In the genomic region with DNA sequence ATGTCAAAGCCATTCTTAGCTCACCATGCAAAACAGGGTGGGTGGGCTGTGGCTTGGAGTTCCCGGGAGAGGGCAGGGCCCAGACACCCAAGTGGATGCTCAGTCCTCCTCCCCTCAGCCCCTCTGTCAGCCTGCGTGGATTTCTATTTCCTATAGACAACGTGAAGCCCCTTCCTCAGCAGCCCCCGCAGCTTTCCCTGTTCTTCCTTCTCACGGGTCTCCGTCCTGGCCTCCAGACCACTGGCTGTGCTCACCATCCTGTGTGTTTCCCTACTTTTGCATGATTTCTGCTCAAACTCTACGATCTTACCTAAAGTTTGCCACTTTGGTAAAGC, we compare ENCODE assay signal across 16 cellular contexts.
A peak's percentile ranks its signal among the peaks of the same experiment; 100 is the strongest.
DNase-seq lines count a peak whose midpoint lies in the region; ATAC-seq and TF ChIP-seq lines count a peak whose summit lies in the region.
"Had no signal": no experiment of that assay in that cellular context is flagged by ENCODE, and none has a peak within 500 bp of the region (broad histone marks: within the 10 kb centered on the region; RNA-seq: fewer than 3 reads in every experiment).

No MANE protein-coding gene starts in this region.

- H3K9me3 Mint-ChIP-seq in chondrocyte (ENCODE audit: low read depth), result peaks cover 12% of the 10 kb centered on the region
- H3K9me3 Mint-ChIP-seq in glutamatergic neuron (ENCODE audit: unreplicated experiment), result peaks cover 2% of the 10 kb centered on the region
- H3K9me3 Mint-ChIP-seq: CD4-positive, CD25-positive, alpha-beta regulatory T cell; CD8-positive, alpha-beta T cell had no signal

- no peaks in the 10 kb centered on the region for H3K4me1 ChIP-seq in aorta (ENCODE audit: control insufficient read depth in 1 of 2, insufficient read depth in 2 of 2, low read length in 2 of 2)
- H3K4me1 ChIP-seq: Caco-2 had no signal

- H3K36me3 Mint-ChIP-seq in chondrocyte (ENCODE audit: low read depth) (peaks cover 3% of the 10 kb centered on the region), glutamatergic neuron (ENCODE audit: unreplicated experiment) (no peaks in the 10 kb centered on the region)
- H3K36me3 Mint-ChIP-seq: CD4-positive, CD25-positive, alpha-beta regulatory T cell; CD8-positive, alpha-beta T cell had no signal

- no peaks in the 10 kb centered on the region for H3K27me3 ChIP-seq in aorta (ENCODE audit: control insufficient read depth in 1 of 2, insufficient read depth in 2 of 2, low read length in 1 of 2)
- H3K27me3 ChIP-seq: BLaER1 had no signal

- peak; percentile 22 for ATAC-seq in aorta (ENCODE audit: low FRiP score)
- ATAC-seq: CD8-positive, alpha-beta T cell had no signal

- no peak overlapping the region for H3K27ac ChIP-seq in aorta (ENCODE audit: low read depth in 1 of 2, low read length in 2 of 2)
- H3K27ac ChIP-seq: BLaER1, C4-2B, GM23248 had no signal

- peaks cover 37% of the 10 kb centered on the region for H3K27me3 Mint-ChIP-seq in chondrocyte (ENCODE audit: low read depth)
- H3K27me3 Mint-ChIP-seq in glutamatergic neuron (ENCODE audit: unreplicated experiment), result peaks cover 7% of the 10 kb centered on the region
- H3K27me3 Mint-ChIP-seq: CD4-positive, CD25-positive, alpha-beta regulatory T cell had no signal

- H3K4me3 Mint-ChIP-seq in chondrocyte (ENCODE audit: unreplicated experiment) (no peak overlapping the region), glutamatergic neuron (ENCODE audit: unreplicated experiment) (peak overlapping the region; percentile 14)
- H3K4me3 Mint-ChIP-seq: B cell; CD4-positive, CD25-positive, alpha-beta regulatory T cell; CD8-positive, alpha-beta T cell had no signal

- H3K36me3 ChIP-seq in aorta (ENCODE audit: control insufficient read depth in 1 of 2, insufficient read depth in 2 of 2, low read length in 1 of 2), result no peaks in the 10 kb centered on the region
- H3K36me3 ChIP-seq: BLaER1 had no signal

- intact Hi-C loops in aorta (cut with DNase I), result no loop called here

- no peak overlapping the region for H3K27ac Mint-ChIP-seq in chondrocyte (ENCODE audit: unreplicated experiment)
- peak overlapping the region; percentile 87 for H3K27ac Mint-ChIP-seq in glutamatergic neuron (ENCODE audit: unreplicated experiment)
- H3K27ac Mint-ChIP-seq: B cell; CD4-positive, CD25-positive, alpha-beta regulatory T cell; CD8-positive, alpha-beta T cell had no signal

- no peak for TF ChIP-seq CTCF in chondrocyte (IDR thresholded peaks at IDR 0.05)
- no peak for TF ChIP-seq CTCF in glutamatergic neuron (IDR thresholded peaks at IDR 0.05; ENCODE audit: partially characterized antibody, unreplicated experiment)

- H3K4me1 Mint-ChIP-seq in chondrocyte (ENCODE audit: low read depth) (no peaks in the 10 kb centered on the region), glutamatergic neuron (ENCODE audit: low read depth, unreplicated experiment) (peaks cover 15% of the 10 kb centered on the region)
- H3K4me1 Mint-ChIP-seq: B cell; CD4-positive, CD25-positive, alpha-beta regulatory T cell had no signal

- DNase-seq in chondrocyte (ENCODE audit: low spot score) (peak; percentile 75), glutamatergic neuron (no peak), aorta (no peak), NCI-H2196 treated with DMSO at 0.1 percent for 48 hours (lab: John Stamatoyannopoulos, UW; ENCODE audit: unreplicated experiment) (no peak), AG08396 (ENCODE audit: low spot score) (no peak), NCI-H1930 (lab: John Stamatoyannopoulos, UW) (no peak)
- DNase-seq: Caco-2; CD4-positive, CD25-positive, alpha-beta regulatory T cell; CD8-positive, alpha-beta T cell; DMS153; DND-41; GM23248; HCEC 1CT had no signal

- no peak overlapping the region for H3K4me3 ChIP-seq in aorta (ENCODE audit: low read length in 2 of 2)
- H3K4me3 ChIP-seq: BLaER1, GM23248 had no signal

- 73 to 82% methylated on average over 7 of the region's 7 CpGs for WGBS in aorta, 2 donors

- H3K9me3 ChIP-seq in aorta (ENCODE audit: control insufficient read depth, low read length), result peaks cover 2% of the 10 kb centered on the region
- H3K9me3 ChIP-seq: BLaER1, Caco-2 had no signal
